1 cellular context compared by ENCODE assay signal in genomic region chr4:55635282-55635681, GRCh38.
TF ChIP-seq lines count a peak whose summit lies in the region.

No MANE protein-coding gene starts in this region.

TF ChIP-seq in GM23338, 12 proteins besides CTCF, POLR2A, EP300 and RAD21 (continued from another document):
- TF ChIP-seq CREB1 (CRISPR knock-in tag; IDR thresholded peaks at IDR 0.05; ENCODE audit: low read depth) (no peak), POLR2AphosphoS5 (IDR thresholded peaks at IDR 0.05; ENCODE audit: low read depth) (no peak), REST (IDR thresholded peaks at IDR 0.05; ENCODE audit: unreplicated experiment) (no peak), STAT1 (IDR thresholded peaks at IDR 0.05; ENCODE audit: unreplicated experiment) (no peak), JUNB (IDR thresholded peaks at IDR 0.05; ENCODE audit: unreplicated experiment) (no peak), EZH2 (IDR thresholded peaks at IDR 0.05; ENCODE audit: low read depth, unreplicated experiment) (no peak), ETS1 (IDR thresholded peaks at IDR 0.05) (no peak), NANOG (IDR thresholded peaks at IDR 0.05; ENCODE audit: borderline replicate concordance) (no peak), ZNF331 (CRISPR knock-in tag; IDR thresholded peaks at IDR 0.05; ENCODE audit: low read depth) (no peak)
